10 cellular contexts compared by ENCODE assay signal in the genomic region with DNA sequence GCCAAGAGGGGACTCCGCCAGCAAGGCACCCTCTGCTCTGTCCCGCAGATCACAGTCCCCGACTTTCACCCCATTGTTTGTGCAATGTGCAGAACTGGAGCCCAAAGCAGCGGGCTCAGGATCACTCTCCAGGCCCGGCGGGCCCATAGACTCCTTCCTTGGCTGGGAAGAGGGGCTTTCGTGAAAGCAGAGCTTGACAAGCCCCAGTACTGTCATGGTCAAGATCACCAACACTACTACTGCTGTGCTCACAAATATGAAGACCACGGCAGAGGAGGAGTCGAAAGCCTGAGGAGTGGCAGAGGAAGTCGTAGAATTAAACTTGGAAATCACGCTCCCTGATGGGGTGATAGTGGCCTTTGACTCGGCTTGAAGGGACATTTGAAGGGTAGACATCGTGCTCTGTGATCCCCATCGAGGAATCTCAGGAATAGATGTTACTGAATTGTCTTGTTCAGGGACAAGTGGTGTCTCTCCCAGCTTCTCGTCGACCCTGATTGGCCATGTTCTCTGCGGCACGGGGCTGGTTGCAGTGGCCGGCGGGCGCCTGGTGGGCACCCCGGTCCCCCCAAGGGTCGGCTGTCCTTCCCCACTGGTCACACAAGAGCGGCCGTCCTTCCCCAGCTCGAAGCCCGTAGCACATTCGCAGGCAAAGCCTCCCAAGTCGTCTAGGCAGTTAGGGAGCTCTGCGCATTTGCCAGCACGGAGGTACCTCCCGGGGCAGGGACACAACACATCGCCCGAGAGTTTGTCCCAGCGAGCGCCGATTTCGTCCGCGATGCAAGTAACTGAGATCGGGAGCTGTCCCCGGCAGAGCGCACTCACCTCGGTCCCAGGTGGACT. TPM values are rescaled to one million over a fixed set of nuclear protein-coding genes. Genes with fewer than 3 reads are reported as not detected.
DNase-seq lines count a peak whose midpoint lies in the region; ATAC-seq and TF ChIP-seq lines count a peak whose summit lies in the region.
"Had no signal": no experiment of that assay in that cellular context is flagged by ENCODE, and none has a peak within 500 bp of the region (broad histone marks: within the 10 kb centered on the region; RNA-seq: fewer than 3 reads in every experiment).

No MANE protein-coding gene starts in this region.

- ATAC-seq in HG03565 (IDR thresholded peaks at IDR 0.05; ENCODE audit: unreplicated experiment) (no peak), HG03460 (IDR thresholded peaks at IDR 0.05; ENCODE audit: unreplicated experiment) (no peak)

- H3K9me3 ChIP-seq in ascending aorta: no peaks in the 10 kb centered on the region

- H3K9ac ChIP-seq in rectal smooth muscle tissue (ENCODE audit: low read length): no peak overlapping the region

- DNase-seq in EL: peak; percentile 38
- DNase-seq in ascending aorta (ENCODE audit: low spot score in 2 of 2): no peak
- DNase-seq in NCI-H2029 treated with DMSO at 0.1 percent for 48 hours (lab: John Stamatoyannopoulos, UW): no peak
- no peak for DNase-seq in NCI-H69 (lab: John Stamatoyannopoulos, UW)
- DNase-seq: GDM1 had no signal

- H3K36me3 ChIP-seq in ascending aorta (no peaks in the 10 kb centered on the region), rectal smooth muscle tissue (ENCODE audit: control insufficient read depth, insufficient read depth, low read length) (no peaks in the 10 kb centered on the region)

- H3K27me3 ChIP-seq in ascending aorta (no peaks in the 10 kb centered on the region), rectal smooth muscle tissue (ENCODE audit: control insufficient read depth, insufficient read depth, low read length) (peaks cover 8% of the 10 kb centered on the region)

- TF ChIP-seq CTCF in ascending aorta (IDR thresholded peaks at IDR 0.05): no peak

- H3K4me3 ChIP-seq in ascending aorta: peak overlapping the region; percentile 39 to 59
- H3K4me3 ChIP-seq in iPS-11a (ENCODE audit: low read depth, low read length): peak overlapping the region; percentile 21
- H3K4me3 ChIP-seq in rectal smooth muscle tissue (ENCODE audit: low read length): peak overlapping the region; percentile 32

- peak overlapping the region in 1 of 2 donors; percentile 25 for H3K27ac ChIP-seq in ascending aorta
- H3K27ac ChIP-seq in rectal smooth muscle tissue (ENCODE audit: low read depth, low read length): no peak overlapping the region

- peaks cover 0 to 3% of the 10 kb centered on the region in 2 donors for H3K4me1 ChIP-seq in ascending aorta
- H3K4me1 ChIP-seq in rectal smooth muscle tissue (ENCODE audit: control insufficient read depth, insufficient read depth, low read length): no peaks in the 10 kb centered on the region

- intact Hi-C loops in ascending aorta (cut with DNase I): no loop called here

RNA-seq across cellular contexts. Expression of a gene that starts 1.1 kb away (rescaled TPM):
- 192 TPM for total RNA-seq in ascending aorta
- total RNA-seq: H4 had no signal

RNA-seq across cellular contexts. Expression of a gene that starts 47.1 kb away (rescaled TPM):
- 7.2 TPM for total RNA-seq in ascending aorta
- total RNA-seq: H4 had no signal
